ENCODE assay signal across 1 cellular context in the genomic region with DNA sequence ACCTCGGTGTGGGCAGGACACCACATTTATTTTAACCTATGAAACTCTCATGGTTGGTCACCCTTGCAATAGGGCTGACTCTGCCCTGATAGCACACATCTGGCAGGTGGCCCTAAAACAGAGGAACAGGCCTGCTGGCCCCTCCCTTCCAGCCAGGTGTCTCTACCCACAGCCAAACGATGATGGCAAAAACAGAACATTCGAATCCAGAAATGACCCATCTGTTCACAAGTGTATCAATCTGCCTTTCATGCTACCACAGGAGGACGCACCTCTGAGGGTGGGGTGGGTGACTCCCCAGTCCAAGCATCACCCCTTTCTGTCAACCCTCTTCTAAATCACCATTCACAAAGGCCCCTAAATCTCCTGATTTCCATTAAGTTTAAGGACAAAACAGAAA.
TF ChIP-seq lines count a peak whose summit lies in the region.

No MANE protein-coding gene starts in this region.

TF ChIP-seq in GM12878, 131 proteins besides CTCF, POLR2A, EP300 and RAD21 (continued from another document):
- TF ChIP-seq, protein P1, sequence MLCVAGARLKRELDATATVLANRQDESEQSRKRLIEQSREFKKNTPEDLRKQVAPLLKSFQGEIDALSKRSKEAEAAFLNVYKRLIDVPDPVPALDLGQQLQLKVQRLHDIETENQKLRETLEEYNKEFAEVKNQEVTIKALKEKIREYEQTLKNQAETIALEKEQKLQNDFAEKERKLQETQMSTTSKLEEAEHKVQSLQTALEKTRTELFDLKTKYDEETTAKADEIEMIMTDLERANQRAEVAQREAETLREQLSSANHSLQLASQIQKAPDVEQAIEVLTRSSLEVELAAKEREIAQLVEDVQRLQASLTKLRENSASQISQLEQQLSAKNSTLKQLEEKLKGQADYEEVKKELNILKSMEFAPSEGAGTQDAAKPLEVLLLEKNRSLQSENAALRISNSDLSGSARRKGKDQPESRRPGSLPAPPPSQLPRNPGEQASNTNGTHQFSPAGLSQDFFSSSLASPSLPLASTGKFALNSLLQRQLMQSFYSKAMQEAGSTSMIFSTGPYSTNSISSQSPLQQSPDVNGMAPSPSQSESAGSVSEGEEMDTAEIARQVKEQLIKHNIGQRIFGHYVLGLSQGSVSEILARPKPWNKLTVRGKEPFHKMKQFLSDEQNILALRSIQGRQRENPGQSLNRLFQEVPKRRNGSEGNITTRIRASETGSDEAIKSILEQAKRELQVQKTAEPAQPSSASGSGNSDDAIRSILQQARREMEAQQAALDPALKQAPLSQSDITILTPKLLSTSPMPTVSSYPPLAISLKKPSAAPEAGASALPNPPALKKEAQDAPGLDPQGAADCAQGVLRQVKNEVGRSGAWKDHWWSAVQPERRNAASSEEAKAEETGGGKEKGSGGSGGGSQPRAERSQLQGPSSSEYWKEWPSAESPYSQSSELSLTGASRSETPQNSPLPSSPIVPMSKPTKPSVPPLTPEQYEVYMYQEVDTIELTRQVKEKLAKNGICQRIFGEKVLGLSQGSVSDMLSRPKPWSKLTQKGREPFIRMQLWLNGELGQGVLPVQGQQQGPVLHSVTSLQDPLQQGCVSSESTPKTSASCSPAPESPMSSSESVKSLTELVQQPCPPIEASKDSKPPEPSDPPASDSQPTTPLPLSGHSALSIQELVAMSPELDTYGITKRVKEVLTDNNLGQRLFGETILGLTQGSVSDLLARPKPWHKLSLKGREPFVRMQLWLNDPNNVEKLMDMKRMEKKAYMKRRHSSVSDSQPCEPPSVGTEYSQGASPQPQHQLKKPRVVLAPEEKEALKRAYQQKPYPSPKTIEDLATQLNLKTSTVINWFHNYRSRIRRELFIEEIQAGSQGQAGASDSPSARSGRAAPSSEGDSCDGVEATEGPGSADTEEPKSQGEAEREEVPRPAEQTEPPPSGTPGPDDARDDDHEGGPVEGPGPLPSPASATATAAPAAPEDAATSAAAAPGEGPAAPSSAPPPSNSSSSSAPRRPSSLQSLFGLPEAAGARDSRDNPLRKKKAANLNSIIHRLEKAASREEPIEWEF (IDR thresholded peaks at IDR 0.05; ENCODE audit: insufficient replicate concordance, low read depth, low read length), result no peak
- TF ChIP-seq YY1 (IDR thresholded peaks at IDR 0.05; ENCODE audit: low read depth, low read length), result no peak
- TF ChIP-seq, protein P2, sequence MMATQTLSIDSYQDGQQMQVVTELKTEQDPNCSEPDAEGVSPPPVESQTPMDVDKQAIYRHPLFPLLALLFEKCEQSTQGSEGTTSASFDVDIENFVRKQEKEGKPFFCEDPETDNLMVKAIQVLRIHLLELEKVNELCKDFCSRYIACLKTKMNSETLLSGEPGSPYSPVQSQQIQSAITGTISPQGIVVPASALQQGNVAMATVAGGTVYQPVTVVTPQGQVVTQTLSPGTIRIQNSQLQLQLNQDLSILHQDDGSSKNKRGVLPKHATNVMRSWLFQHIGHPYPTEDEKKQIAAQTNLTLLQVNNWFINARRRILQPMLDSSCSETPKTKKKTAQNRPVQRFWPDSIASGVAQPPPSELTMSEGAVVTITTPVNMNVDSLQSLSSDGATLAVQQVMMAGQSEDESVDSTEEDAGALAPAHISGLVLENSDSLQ (IDR thresholded peaks at IDR 0.05), result no peak
- TF ChIP-seq SIN3A (IDR thresholded peaks at IDR 0.05; ENCODE audit: low read depth, low read length), result no peak
- TF ChIP-seq POU2F2 (IDR thresholded peaks at IDR 0.05; ENCODE audit: borderline replicate concordance, low read depth, low read length), result 0 out of 3 replicates have a peak, but pooled peaks have one; percentile 31
- no peak for TF ChIP-seq ZNF622 (IDR thresholded peaks at IDR 0.05)
- TF ChIP-seq, protein P3, sequence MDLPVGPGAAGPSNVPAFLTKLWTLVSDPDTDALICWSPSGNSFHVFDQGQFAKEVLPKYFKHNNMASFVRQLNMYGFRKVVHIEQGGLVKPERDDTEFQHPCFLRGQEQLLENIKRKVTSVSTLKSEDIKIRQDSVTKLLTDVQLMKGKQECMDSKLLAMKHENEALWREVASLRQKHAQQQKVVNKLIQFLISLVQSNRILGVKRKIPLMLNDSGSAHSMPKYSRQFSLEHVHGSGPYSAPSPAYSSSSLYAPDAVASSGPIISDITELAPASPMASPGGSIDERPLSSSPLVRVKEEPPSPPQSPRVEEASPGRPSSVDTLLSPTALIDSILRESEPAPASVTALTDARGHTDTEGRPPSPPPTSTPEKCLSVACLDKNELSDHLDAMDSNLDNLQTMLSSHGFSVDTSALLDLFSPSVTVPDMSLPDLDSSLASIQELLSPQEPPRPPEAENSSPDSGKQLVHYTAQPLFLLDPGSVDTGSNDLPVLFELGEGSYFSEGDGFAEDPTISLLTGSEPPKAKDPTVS (IDR thresholded peaks at IDR 0.05; ENCODE audit: low read depth, low read length), result no peak
- no peak for TF ChIP-seq RB1 (IDR thresholded peaks at IDR 0.05; ENCODE audit: borderline replicate concordance)
- TF ChIP-seq, protein P4, sequence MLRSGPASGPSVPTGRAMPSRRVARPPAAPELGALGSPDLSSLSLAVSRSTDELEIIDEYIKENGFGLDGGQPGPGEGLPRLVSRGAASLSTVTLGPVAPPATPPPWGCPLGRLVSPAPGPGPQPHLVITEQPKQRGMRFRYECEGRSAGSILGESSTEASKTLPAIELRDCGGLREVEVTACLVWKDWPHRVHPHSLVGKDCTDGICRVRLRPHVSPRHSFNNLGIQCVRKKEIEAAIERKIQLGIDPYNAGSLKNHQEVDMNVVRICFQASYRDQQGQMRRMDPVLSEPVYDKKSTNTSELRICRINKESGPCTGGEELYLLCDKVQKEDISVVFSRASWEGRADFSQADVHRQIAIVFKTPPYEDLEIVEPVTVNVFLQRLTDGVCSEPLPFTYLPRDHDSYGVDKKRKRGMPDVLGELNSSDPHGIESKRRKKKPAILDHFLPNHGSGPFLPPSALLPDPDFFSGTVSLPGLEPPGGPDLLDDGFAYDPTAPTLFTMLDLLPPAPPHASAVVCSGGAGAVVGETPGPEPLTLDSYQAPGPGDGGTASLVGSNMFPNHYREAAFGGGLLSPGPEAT (IDR thresholded peaks at IDR 0.05; ENCODE audit: low read depth), result no peak
- TF ChIP-seq ATF7 (IDR thresholded peaks at IDR 0.05; ENCODE audit: low read depth), result no peak
- no peak for TF ChIP-seq KAT2A (conservative IDR thresholded peaks at IDR 0.05; ENCODE audit: control insufficient read depth, low read depth, low read length)
- TF ChIP-seq ZSCAN29 (IDR thresholded peaks at IDR 0.05), result no peak
- 0 out of 4 replicates have a peak, but pooled peaks of 1 of the 2 experiments have one; percentile 31 for TF ChIP-seq ETV6 (conservative IDR thresholded peaks at IDR 0.05 in 1 of 2, IDR thresholded peaks at IDR 0.05 in 1 of 2; ENCODE audit: borderline replicate concordance in 1 of 2, low read depth in 1 of 2)
- TF ChIP-seq PML (IDR thresholded peaks at IDR 0.05; ENCODE audit: low read length), result no peak
- TF ChIP-seq ZNF274 (IDR thresholded peaks at IDR 0.05; ENCODE audit: insufficient read depth, insufficient read length), result no peak
- TF ChIP-seq LARP7 (IDR thresholded peaks at IDR 0.05), result no peak
- TF ChIP-seq RCOR1 (conservative IDR thresholded peaks at IDR 0.05; ENCODE audit: low read depth, low read length), result no peak
- TF ChIP-seq EED (IDR thresholded peaks at IDR 0.05; ENCODE audit: low read depth), result peak; percentile 79
- no peak for TF ChIP-seq SP1 (IDR thresholded peaks at IDR 0.05; ENCODE audit: low read depth, low read length)
- peak; percentile 80 for TF ChIP-seq FOXM1 (IDR thresholded peaks at IDR 0.05; ENCODE audit: low read depth, low read length)
- TF ChIP-seq TCF3 (IDR thresholded peaks at IDR 0.05; ENCODE audit: borderline replicate concordance, insufficient read depth, low read depth, low read length), result peak; percentile 95
- no peak for TF ChIP-seq CHD2 (IDR thresholded peaks at IDR 0.05; ENCODE audit: borderline replicate concordance, low read depth, low read length)
- no peak for TF ChIP-seq EGR1 (IDR thresholded peaks at IDR 0.05; ENCODE audit: borderline replicate concordance in 1 of 2, low read depth in 2 of 2, low read length in 2 of 2)
- TF ChIP-seq SIX5 (IDR thresholded peaks at IDR 0.05; ENCODE audit: low read depth, low read length, severe bottlenecking), result no peak
- no peak for TF ChIP-seq MYC (IDR thresholded peaks at IDR 0.05; ENCODE audit: insufficient read depth, insufficient read length, insufficient replicate concordance, low read length, severe bottlenecking)
- TF ChIP-seq, protein P5, sequence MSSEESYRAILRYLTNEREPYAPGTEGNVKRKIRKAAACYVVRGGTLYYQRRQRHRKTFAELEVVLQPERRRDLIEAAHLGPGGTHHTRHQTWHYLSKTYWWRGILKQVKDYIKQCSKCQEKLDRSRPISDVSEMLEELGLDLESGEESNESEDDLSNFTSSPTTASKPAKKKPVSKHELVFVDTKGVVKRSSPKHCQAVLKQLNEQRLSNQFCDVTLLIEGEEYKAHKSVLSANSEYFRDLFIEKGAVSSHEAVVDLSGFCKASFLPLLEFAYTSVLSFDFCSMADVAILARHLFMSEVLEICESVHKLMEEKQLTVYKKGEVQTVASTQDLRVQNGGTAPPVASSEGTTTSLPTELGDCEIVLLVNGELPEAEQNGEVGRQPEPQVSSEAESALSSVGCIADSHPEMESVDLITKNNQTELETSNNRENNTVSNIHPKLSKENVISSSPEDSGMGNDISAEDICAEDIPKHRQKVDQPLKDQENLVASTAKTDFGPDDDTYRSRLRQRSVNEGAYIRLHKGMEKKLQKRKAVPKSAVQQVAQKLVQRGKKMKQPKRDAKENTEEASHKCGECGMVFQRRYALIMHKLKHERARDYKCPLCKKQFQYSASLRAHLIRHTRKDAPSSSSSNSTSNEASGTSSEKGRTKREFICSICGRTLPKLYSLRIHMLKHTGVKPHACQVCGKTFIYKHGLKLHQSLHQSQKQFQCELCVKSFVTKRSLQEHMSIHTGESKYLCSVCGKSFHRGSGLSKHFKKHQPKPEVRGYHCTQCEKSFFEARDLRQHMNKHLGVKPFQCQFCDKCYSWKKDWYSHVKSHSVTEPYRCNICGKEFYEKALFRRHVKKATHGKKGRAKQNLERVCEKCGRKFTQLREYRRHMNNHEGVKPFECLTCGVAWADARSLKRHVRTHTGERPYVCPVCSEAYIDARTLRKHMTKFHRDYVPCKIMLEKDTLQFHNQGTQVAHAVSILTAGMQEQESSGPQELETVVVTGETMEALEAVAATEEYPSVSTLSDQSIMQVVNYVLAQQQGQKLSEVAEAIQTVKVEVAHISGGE (CRISPR knock-in tag; IDR thresholded peaks at IDR 0.05), result no peak
- TF ChIP-seq NBN (IDR thresholded peaks at IDR 0.05), result no peak
- TF ChIP-seq, protein P6, sequence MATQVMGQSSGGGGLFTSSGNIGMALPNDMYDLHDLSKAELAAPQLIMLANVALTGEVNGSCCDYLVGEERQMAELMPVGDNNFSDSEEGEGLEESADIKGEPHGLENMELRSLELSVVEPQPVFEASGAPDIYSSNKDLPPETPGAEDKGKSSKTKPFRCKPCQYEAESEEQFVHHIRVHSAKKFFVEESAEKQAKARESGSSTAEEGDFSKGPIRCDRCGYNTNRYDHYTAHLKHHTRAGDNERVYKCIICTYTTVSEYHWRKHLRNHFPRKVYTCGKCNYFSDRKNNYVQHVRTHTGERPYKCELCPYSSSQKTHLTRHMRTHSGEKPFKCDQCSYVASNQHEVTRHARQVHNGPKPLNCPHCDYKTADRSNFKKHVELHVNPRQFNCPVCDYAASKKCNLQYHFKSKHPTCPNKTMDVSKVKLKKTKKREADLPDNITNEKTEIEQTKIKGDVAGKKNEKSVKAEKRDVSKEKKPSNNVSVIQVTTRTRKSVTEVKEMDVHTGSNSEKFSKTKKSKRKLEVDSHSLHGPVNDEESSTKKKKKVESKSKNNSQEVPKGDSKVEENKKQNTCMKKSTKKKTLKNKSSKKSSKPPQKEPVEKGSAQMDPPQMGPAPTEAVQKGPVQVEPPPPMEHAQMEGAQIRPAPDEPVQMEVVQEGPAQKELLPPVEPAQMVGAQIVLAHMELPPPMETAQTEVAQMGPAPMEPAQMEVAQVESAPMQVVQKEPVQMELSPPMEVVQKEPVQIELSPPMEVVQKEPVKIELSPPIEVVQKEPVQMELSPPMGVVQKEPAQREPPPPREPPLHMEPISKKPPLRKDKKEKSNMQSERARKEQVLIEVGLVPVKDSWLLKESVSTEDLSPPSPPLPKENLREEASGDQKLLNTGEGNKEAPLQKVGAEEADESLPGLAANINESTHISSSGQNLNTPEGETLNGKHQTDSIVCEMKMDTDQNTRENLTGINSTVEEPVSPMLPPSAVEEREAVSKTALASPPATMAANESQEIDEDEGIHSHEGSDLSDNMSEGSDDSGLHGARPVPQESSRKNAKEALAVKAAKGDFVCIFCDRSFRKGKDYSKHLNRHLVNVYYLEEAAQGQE (IDR thresholded peaks at IDR 0.05; ENCODE audit: low read depth, low read length), result no peak
- TF ChIP-seq, protein P7, sequence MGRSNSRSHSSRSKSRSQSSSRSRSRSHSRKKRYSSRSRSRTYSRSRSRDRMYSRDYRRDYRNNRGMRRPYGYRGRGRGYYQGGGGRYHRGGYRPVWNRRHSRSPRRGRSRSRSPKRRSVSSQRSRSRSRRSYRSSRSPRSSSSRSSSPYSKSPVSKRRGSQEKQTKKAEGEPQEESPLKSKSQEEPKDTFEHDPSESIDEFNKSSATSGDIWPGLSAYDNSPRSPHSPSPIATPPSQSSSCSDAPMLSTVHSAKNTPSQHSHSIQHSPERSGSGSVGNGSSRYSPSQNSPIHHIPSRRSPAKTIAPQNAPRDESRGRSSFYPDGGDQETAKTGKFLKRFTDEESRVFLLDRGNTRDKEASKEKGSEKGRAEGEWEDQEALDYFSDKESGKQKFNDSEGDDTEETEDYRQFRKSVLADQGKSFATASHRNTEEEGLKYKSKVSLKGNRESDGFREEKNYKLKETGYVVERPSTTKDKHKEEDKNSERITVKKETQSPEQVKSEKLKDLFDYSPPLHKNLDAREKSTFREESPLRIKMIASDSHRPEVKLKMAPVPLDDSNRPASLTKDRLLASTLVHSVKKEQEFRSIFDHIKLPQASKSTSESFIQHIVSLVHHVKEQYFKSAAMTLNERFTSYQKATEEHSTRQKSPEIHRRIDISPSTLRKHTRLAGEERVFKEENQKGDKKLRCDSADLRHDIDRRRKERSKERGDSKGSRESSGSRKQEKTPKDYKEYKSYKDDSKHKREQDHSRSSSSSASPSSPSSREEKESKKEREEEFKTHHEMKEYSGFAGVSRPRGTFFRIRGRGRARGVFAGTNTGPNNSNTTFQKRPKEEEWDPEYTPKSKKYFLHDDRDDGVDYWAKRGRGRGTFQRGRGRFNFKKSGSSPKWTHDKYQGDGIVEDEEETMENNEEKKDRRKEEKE (IDR thresholded peaks at IDR 0.05), result no peak
- TF ChIP-seq CHD1 (IDR thresholded peaks at IDR 0.05; ENCODE audit: low read depth, low read length), result no peak
- no peak for TF ChIP-seq KDM1A (IDR thresholded peaks at IDR 0.05; ENCODE audit: borderline replicate concordance)
- TF ChIP-seq TCF7 (IDR thresholded peaks at IDR 0.05; ENCODE audit: borderline replicate concordance), result no peak
- TF ChIP-seq SMARCA5 (IDR thresholded peaks at IDR 0.05), result no peak
- TF ChIP-seq, protein P8, sequence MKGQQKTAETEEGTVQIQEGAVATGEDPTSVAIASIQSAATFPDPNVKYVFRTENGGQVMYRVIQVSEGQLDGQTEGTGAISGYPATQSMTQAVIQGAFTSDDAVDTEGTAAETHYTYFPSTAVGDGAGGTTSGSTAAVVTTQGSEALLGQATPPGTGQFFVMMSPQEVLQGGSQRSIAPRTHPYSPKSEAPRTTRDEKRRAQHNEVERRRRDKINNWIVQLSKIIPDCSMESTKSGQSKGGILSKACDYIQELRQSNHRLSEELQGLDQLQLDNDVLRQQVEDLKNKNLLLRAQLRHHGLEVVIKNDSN (IDR thresholded peaks at IDR 0.05; ENCODE audit: borderline replicate concordance, extremely low read length, insufficient read depth, low read depth, low read length), result no peak
TF ChIP-seq in GM12878: peak in this region for 25.
